1 cellular context compared by ENCODE assay signal in the genomic region with DNA sequence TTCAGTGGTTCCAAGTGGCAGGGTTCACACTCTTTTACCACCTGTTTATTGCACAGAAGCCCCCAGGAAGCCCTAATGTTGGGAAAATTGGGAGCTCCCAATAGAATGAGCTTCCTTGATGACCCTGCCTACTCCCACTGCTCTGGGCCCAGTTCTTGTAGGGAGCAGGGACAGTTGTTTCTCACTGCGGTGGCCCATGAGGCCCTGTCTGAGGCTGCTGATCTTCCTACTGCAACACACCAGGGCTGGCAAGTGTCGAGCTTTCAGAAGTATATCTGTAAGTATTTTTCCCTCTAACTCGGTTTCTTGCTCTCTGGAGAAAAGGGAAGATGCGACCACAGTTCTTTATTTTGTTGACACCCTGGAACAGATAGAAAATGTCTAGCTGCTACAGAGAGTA.
TF ChIP-seq lines count a peak whose summit lies in the region.

No MANE protein-coding gene starts in this region.

TF ChIP-seq in GM23338, 12 proteins besides CTCF, POLR2A, EP300 and RAD21 (continued from another document):
- TF ChIP-seq, protein P1, sequence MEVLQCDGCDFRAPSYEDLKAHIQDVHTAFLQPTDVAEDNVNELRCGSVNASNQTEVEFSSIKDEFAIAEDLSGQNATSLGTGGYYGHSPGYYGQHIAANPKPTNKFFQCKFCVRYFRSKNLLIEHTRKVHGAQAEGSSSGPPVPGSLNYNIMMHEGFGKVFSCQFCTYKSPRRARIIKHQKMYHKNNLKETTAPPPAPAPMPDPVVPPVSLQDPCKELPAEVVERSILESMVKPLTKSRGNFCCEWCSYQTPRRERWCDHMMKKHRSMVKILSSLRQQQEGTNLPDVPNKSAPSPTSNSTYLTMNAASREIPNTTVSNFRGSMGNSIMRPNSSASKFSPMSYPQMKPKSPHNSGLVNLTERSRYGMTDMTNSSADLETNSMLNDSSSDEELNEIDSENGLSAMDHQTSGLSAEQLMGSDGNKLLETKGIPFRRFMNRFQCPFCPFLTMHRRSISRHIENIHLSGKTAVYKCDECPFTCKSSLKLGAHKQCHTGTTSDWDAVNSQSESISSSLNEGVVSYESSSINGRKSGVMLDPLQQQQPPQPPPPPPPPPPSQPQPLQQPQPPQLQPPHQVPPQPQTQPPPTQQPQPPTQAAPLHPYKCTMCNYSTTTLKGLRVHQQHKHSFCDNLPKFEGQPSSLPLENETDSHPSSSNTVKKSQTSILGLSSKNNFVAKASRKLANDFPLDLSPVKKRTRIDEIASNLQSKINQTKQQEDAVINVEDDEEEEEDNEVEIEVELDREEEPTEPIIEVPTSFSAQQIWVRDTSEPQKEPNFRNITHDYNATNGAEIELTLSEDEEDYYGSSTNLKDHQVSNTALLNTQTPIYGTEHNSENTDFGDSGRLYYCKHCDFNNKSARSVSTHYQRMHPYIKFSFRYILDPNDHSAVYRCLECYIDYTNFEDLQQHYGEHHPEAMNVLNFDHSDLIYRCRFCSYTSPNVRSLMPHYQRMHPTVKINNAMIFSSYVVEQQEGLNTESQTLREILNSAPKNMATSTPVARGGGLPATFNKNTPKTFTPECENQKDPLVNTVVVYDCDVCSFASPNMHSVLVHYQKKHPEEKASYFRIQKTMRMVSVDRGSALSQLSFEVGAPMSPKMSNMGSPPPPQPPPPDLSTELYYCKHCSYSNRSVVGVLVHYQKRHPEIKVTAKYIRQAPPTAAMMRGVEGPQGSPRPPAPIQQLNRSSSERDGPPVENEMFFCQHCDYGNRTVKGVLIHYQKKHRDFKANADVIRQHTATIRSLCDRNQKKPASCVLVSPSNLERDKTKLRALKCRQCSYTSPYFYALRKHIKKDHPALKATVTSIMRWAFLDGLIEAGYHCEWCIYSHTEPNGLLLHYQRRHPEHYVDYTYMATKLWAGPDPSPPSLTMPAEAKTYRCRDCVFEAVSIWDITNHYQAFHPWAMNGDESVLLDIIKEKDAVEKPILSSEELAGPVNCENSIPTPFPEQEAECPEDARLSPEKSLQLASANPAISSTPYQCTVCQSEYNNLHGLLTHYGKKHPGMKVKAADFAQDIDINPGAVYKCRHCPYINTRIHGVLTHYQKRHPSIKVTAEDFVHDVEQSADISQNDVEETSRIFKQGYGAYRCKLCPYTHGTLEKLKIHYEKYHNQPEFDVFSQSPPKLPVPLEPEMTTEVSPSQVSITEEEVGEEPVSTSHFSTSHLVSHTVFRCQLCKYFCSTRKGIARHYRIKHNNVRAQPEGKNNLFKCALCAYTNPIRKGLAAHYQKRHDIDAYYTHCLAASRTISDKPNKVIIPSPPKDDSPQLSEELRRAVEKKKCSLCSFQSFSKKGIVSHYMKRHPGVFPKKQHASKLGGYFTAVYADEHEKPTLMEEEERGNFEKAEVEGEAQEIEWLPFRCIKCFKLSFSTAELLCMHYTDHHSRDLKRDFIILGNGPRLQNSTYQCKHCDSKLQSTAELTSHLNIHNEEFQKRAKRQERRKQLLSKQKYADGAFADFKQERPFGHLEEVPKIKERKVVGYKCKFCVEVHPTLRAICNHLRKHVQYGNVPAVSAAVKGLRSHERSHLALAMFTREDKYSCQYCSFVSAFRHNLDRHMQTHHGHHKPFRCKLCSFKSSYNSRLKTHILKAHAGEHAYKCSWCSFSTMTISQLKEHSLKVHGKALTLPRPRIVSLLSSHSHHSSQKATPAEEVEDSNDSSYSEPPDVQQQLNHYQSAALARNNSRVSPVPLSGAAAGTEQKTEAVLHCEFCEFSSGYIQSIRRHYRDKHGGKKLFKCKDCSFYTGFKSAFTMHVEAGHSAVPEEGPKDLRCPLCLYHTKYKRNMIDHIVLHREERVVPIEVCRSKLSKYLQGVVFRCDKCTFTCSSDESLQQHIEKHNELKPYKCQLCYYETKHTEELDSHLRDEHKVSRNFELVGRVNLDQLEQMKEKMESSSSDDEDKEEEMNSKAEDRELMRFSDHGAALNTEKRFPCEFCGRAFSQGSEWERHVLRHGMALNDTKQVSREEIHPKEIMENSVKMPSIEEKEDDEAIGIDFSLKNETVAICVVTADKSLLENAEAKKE (CRISPR knock-in tag; IDR thresholded peaks at IDR 0.05), result no peak
- TF ChIP-seq ZNF114 (CRISPR knock-in tag; IDR thresholded peaks at IDR 0.05), result no peak
- TF ChIP-seq, protein P2, sequence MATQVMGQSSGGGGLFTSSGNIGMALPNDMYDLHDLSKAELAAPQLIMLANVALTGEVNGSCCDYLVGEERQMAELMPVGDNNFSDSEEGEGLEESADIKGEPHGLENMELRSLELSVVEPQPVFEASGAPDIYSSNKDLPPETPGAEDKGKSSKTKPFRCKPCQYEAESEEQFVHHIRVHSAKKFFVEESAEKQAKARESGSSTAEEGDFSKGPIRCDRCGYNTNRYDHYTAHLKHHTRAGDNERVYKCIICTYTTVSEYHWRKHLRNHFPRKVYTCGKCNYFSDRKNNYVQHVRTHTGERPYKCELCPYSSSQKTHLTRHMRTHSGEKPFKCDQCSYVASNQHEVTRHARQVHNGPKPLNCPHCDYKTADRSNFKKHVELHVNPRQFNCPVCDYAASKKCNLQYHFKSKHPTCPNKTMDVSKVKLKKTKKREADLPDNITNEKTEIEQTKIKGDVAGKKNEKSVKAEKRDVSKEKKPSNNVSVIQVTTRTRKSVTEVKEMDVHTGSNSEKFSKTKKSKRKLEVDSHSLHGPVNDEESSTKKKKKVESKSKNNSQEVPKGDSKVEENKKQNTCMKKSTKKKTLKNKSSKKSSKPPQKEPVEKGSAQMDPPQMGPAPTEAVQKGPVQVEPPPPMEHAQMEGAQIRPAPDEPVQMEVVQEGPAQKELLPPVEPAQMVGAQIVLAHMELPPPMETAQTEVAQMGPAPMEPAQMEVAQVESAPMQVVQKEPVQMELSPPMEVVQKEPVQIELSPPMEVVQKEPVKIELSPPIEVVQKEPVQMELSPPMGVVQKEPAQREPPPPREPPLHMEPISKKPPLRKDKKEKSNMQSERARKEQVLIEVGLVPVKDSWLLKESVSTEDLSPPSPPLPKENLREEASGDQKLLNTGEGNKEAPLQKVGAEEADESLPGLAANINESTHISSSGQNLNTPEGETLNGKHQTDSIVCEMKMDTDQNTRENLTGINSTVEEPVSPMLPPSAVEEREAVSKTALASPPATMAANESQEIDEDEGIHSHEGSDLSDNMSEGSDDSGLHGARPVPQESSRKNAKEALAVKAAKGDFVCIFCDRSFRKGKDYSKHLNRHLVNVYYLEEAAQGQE (IDR thresholded peaks at IDR 0.05; ENCODE audit: unreplicated experiment), result no peak
